In genomic region chr19:17248011-17248776, GRCh38 we compare ENCODE assay signal across 9 cellular contexts. TPM values are rescaled to one million over a fixed set of nuclear protein-coding genes. Genes with fewer than 3 reads are reported as not detected.
DNase-seq lines count a peak whose midpoint lies in the region; ATAC-seq, FAIRE-seq and TF ChIP-seq lines count a peak whose summit lies in the region.
"Had no signal": no experiment of that assay in that cellular context is flagged by ENCODE, and none has a peak within 500 bp of the region (broad histone marks: within the 10 kb centered on the region; RNA-seq: fewer than 3 reads in every experiment).

No MANE protein-coding gene starts in this region.

- peak overlapping the region; percentile 79; the same call in 1 of the 2 replicates for H2AK5ac ChIP-seq in H1 (ENCODE audit: low read depth, low read length)

- peaks cover 0 to 25% (median 20%) of the 10 kb centered on the region in 4 experiments; a peak in 6 of 7 replicates for H3K4me1 ChIP-seq in H1 (replicated peaks in 1 of 4; ENCODE audit: control insufficient read depth in 3 of 4, insufficient read depth in 4 of 4, low read length in 3 of 4)

- H3K27ac ChIP-seq in H1 (ENCODE audit: low read depth, low read length), result peak overlapping the region; percentile 75

- TF ChIP-seq POLR2A in H1 (IDR thresholded peaks at IDR 0.05; ENCODE audit: control extremely low read depth in 1 of 2, low read depth in 2 of 2, low read length in 2 of 2), result peak in 1 of 2 experiments; percentile 67; a peak in 2 of 3 replicates

- peak overlapping the region; percentile 67 for H3K56ac ChIP-seq in H1 (replicated peaks; ENCODE audit: insufficient read length, low read depth, low read length)

- H3K36me3 ChIP-seq in H1 (ENCODE audit: control insufficient read depth in 2 of 4, insufficient read depth in 4 of 4, low read length in 3 of 4), result no peaks in the 10 kb centered on the region

- H3K18ac ChIP-seq in H1 (ENCODE audit: extremely low read depth, low read length), result peak overlapping the region; percentile 65

- H3K27ac Mint-ChIP-seq in stimulated activated memory B cell treated with anti-CD40 and anti-IgM and Interleukin-4, amounts not matched to agents 10 μg/mL and 1 μg/mL and 100 μg/mL, for 72 hours, result no peak overlapping the region

- no peaks in the 10 kb centered on the region for H3K36me3 Mint-ChIP-seq in stimulated activated memory B cell treated with anti-CD40 and anti-IgM and Interleukin-4, amounts not matched to agents 10 μg/mL and 1 μg/mL and 100 μg/mL, for 72 hours

- TF ChIP-seq EP300 in H1 (IDR thresholded peaks at IDR 0.05; ENCODE audit: borderline replicate concordance in 1 of 2, low read depth in 2 of 2, low read length in 2 of 2), result no peak

- H3K27me3 Mint-ChIP-seq in stimulated activated memory B cell treated with anti-CD40 and anti-IgM and Interleukin-4, amounts not matched to agents 10 μg/mL and 1 μg/mL and 100 μg/mL, for 72 hours, result no peaks in the 10 kb centered on the region
- H3K27me3 Mint-ChIP-seq: central memory CD8-positive, alpha-beta T cell had no signal

- H4K5ac ChIP-seq in H1 (ENCODE audit: insufficient read length, low read depth, low read length), result peak overlapping the region; percentile 47

- peaks cover 12 to 21% of the 10 kb centered on the region in 2 experiments; a peak in 3 of 4 replicates for H3K79me2 ChIP-seq in H1 (ENCODE audit: control insufficient read depth in 1 of 2, insufficient read depth in 2 of 2, low read length in 2 of 2)

- no peak for ATAC-seq in stimulated activated memory B cell treated with anti-CD40 and anti-IgM and Interleukin-4, amounts not matched to agents 10 μg/mL and 1 μg/mL and 100 μg/mL, for 72 hours
- ATAC-seq: GM12878 had no signal

- CTCF ChIA-PET in H1 (lab: Charles Lee; ENCODE audit: partially characterized antibody), result interaction anchor here (0.8 to 4.3 kb wide), 7 partner anchors 12 to 61 kb away, joined by 3 to 35 read pairs (median 8); partner anchors contain the start of gene DDA1

- peak overlapping the region; percentile 66; the same call in 1 of the 2 replicates for H2BK15ac ChIP-seq in H1 (ENCODE audit: low read length)

- H2BK5ac ChIP-seq in H1 (ENCODE audit: low read depth, low read length), result peak overlapping the region; percentile 91

- 39% methylated on average over 21 of the region's 21 CpGs; no CpG with 5 or more reads in 1 of the 2 experiments for WGBS in H1 (ENCODE audit: extremely low coverage in 1 of 2, insufficient coverage in 1 of 2, insufficient read length in 1 of 2, insufficient replicate concordance in 2 of 2, low coverage in 1 of 2, low lambda C conversion rate in 2 of 2, missing lambda C conversion rate in 1 of 2), 2 experiments

- H3K14ac ChIP-seq in H1 (ENCODE audit: insufficient read length), result peak overlapping the region; percentile 35

- POLR2A ChIA-PET in H1 (lab: Charles Lee; ENCODE audit: partially characterized antibody), result interaction anchor here (0.7 to 4.2 kb wide), 17 partner anchors 9 to 172 kb away, joined by 3 to 44 read pairs (median 5); partner anchors contain the start of genes BABAM1, DDA1, MYO9B and USE1

- H2BK120ac ChIP-seq in H1 (replicated peaks; ENCODE audit: low read depth, low read length), result peak overlapping the region; percentile 75

- peaks cover 2% of the 10 kb centered on the region; the same call in 1 of the 2 replicates for H3K23me2 ChIP-seq in H1 (ENCODE audit: low read depth, low read length)

- no peaks in the 10 kb centered on the region for H3K27me3 ChIP-seq in H1 (replicated peaks in 1 of 4; ENCODE audit: control insufficient read depth in 3 of 4, extremely low read depth in 1 of 4, insufficient read depth in 3 of 4, low read length in 3 of 4)

- H3K4ac ChIP-seq in H1 (replicated peaks; ENCODE audit: insufficient read length, low read depth, low read length), result peak overlapping the region; percentile 0

- peak; percentile 20 for DNase-seq in NCI-H2171 treated with DMSO at 0.1 percent for 48 hours (lab: John Stamatoyannopoulos, UW)
- no peak for DNase-seq in NCI-H2171 (lab: John Stamatoyannopoulos, UW)
- DNase-seq in H1 (ENCODE audit: low read depth in 1 of 2, low spot score in 2 of 2), result peak in 1 of 2 experiments; percentile 79
- no peak for DNase-seq in GM03348 (ENCODE audit: low spot score)
- DNase-seq in NK-92 treated with Interleukin-12 subunit alpha and Interleukin-12 subunit beta, amount 100 ng/mL, for 24 hours (lab: John Stamatoyannopoulos, UW), result no peak
- DNase-seq: KG1 had no signal

- H3K4me3 Mint-ChIP-seq in stimulated activated memory B cell treated with anti-CD40 and anti-IgM and Interleukin-4, amounts not matched to agents 10 μg/mL and 1 μg/mL and 100 μg/mL, for 72 hours, result peak overlapping the region; percentile 24

- peak overlapping the region in 2 of 4 experiments; percentile 3 to 78; a peak in 5 of 8 replicates for H3K4me3 ChIP-seq in H1 (ENCODE audit: extremely low read depth in 1 of 4, insufficient read depth in 2 of 4, low read depth in 3 of 4, low read length in 4 of 4)
- H3K4me3 ChIP-seq: GM12878 had no signal

- no peak for TF ChIP-seq RAD21 in H1 (IDR thresholded peaks at IDR 0.05 in 1 of 2, conservative IDR thresholded peaks at IDR 0.05 in 1 of 2; ENCODE audit: low read depth in 2 of 2, low read length in 2 of 2)

- H2BK12ac ChIP-seq in H1 (ENCODE audit: low read depth, low read length), result peak overlapping the region; percentile 3; the same call in 1 of the 2 replicates

- no peaks in the 10 kb centered on the region for H3K9me3 Mint-ChIP-seq in stimulated activated memory B cell treated with anti-CD40 and anti-IgM and Interleukin-4, amounts not matched to agents 10 μg/mL and 1 μg/mL and 100 μg/mL, for 72 hours
- H3K9me3 Mint-ChIP-seq: central memory CD8-positive, alpha-beta T cell had no signal

- peak overlapping the region; percentile 59 for H4K91ac ChIP-seq in H1 (replicated peaks; ENCODE audit: insufficient read length, low read length)

- no peak overlapping the region for H2AFZ ChIP-seq in H1 (ENCODE audit: low read length)

- H3K23ac ChIP-seq in H1 (ENCODE audit: insufficient read length), result no peak overlapping the region

- peaks cover 2% of the 10 kb centered on the region for H3K79me1 ChIP-seq in H1 (ENCODE audit: low read depth, low read length)

- peak overlapping the region in 2 of 4 experiments; percentile 48 to 49; a peak in 4 of 7 replicates for H3K9ac ChIP-seq in H1 (replicated peaks in 1 of 4; ENCODE audit: extremely low read depth in 1 of 4, low read depth in 3 of 4, low read length in 3 of 4)

- H3K4me2 ChIP-seq in H1 (ENCODE audit: insufficient read depth in 1 of 2, low read depth in 2 of 2, low read length in 2 of 2), result peak overlapping the region; percentile 64 to 94

- peaks cover 30% of the 10 kb centered on the region for H3K4me1 Mint-ChIP-seq in stimulated activated memory B cell treated with anti-CD40 and anti-IgM and Interleukin-4, amounts not matched to agents 10 μg/mL and 1 μg/mL and 100 μg/mL, for 72 hours

- peak overlapping the region; percentile 69; the same call in 1 of the 2 replicates for H4K8ac ChIP-seq in H1 (ENCODE audit: extremely low read depth, insufficient read depth, low read length)

- TF ChIP-seq CTCF in H1 (IDR thresholded peaks at IDR 0.05; ENCODE audit: control extremely low read depth in 1 of 3, insufficient read depth in 1 of 3, low read depth in 1 of 3, low read length in 3 of 3), result no peak

- H4K20me1 ChIP-seq in H1 (replicated peaks in 1 of 2; ENCODE audit: control insufficient read depth in 1 of 2, insufficient read depth in 2 of 2, low read length in 2 of 2), result peaks cover 0 to 1% of the 10 kb centered on the region in 2 experiments

- peak; percentile 97 for FAIRE-seq in H1 (lab: Jason Lieb, UNC)

- H2BK20ac ChIP-seq in H1 (ENCODE audit: low read length), result peak overlapping the region; percentile 88

- no peaks in the 10 kb centered on the region for H3K9me3 ChIP-seq in H1 (ENCODE audit: insufficient read depth in 2 of 2, low read depth in 1 of 2, low read length in 1 of 2)

RNA-seq across cellular contexts. Expression of gene NR2F6, which starts 2.5 kb away (rescaled TPM):
- total RNA-seq in H1 (2021; fragmentation: NEBNext Ultra II Directional; extraction: Animal tissue kit (Norgen Biotek cat#: 25700)), result 114 and 121 TPM in 2 replicates
- polyA plus RNA-seq in H1 (2011; rRNA removed), result 99.7 and 147 TPM in 2 replicates
- polyA plus RNA-seq in H1 (2011; cell fraction: cytosol; rRNA removed), result 99.1 TPM
- 109 TPM for polyA plus RNA-seq in H1 (2011; cell fraction: nucleus; rRNA removed)
- polyA plus RNA-seq in H1 (2012, experiment 1 of 2), result 37.1 to 70.0 TPM (median 67.4 TPM) in 4 replicates
- polyA plus RNA-seq in H1 (2012, experiment 2 of 2), result 49.4 TPM
- 80.9 TPM for polyA plus RNA-seq in H1 (2013, experiment 1 of 2)
- polyA plus RNA-seq in H1 (2013, experiment 2 of 2), result 80.6 TPM
- 13.6 and 23.1 TPM in 2 replicates for polyA minus RNA-seq in H1 (2011; rRNA and poly(A)+ RNA removed)
- 72.8 TPM for polyA minus RNA-seq in H1 (2011; cell fraction: cytosol; rRNA and poly(A)+ RNA removed)
- 43.6 TPM for polyA minus RNA-seq in H1 (2011; cell fraction: nucleus; rRNA and poly(A)+ RNA removed)

RNA-seq across cellular contexts. Expression of gene USHBP1, which starts 16.4 kb away (rescaled TPM):
- 6.5 and 7.5 TPM in 2 replicates for total RNA-seq in H1 (2021; fragmentation: NEBNext Ultra II Directional; extraction: Animal tissue kit (Norgen Biotek cat#: 25700))
- 5.0 and 5.7 TPM in 2 replicates for polyA plus RNA-seq in H1 (2011; rRNA removed)
- 7.1 TPM for polyA plus RNA-seq in H1 (2011; cell fraction: cytosol; rRNA removed)
- 20.9 TPM for polyA plus RNA-seq in H1 (2011; cell fraction: nucleus; rRNA removed)
- polyA plus RNA-seq in H1 (2012, experiment 1 of 2), result 3.0 to 7.7 TPM (median 6.3 TPM) in 4 replicates
- 4.8 TPM for polyA plus RNA-seq in H1 (2012, experiment 2 of 2)
- 4.7 TPM for polyA plus RNA-seq in H1 (2013, experiment 1 of 2)
- polyA plus RNA-seq in H1 (2013, experiment 2 of 2), result 3.2 TPM
- 3.2 and 4.3 TPM in 2 replicates for polyA minus RNA-seq in H1 (2011; rRNA and poly(A)+ RNA removed)
- 2.9 TPM for polyA minus RNA-seq in H1 (2011; cell fraction: cytosol; rRNA and poly(A)+ RNA removed)
- polyA minus RNA-seq in H1 (2011; cell fraction: nucleus; rRNA and poly(A)+ RNA removed), result 6.2 TPM

RNA-seq across cellular contexts. Expression of gene BABAM1, which starts 19.0 kb away (rescaled TPM):
- 127 and 134 TPM in 2 replicates for total RNA-seq in H1 (2021; fragmentation: NEBNext Ultra II Directional; extraction: Animal tissue kit (Norgen Biotek cat#: 25700))
- 133 and 153 TPM in 2 replicates for polyA plus RNA-seq in H1 (2011; rRNA removed)
- 175 TPM for polyA plus RNA-seq in H1 (2011; cell fraction: cytosol; rRNA removed)
- 164 TPM for polyA plus RNA-seq in H1 (2011; cell fraction: nucleus; rRNA removed)
- polyA plus RNA-seq in H1 (2012, experiment 1 of 2), result 122 to 160 TPM (median 149 TPM) in 4 replicates
- polyA plus RNA-seq in H1 (2012, experiment 2 of 2), result 178 TPM
- polyA plus RNA-seq in H1 (2013, experiment 1 of 2), result 122 TPM
- polyA plus RNA-seq in H1 (2013, experiment 2 of 2), result 117 TPM
- 47.9 and 65.4 TPM in 2 replicates for polyA minus RNA-seq in H1 (2011; rRNA and poly(A)+ RNA removed)
- polyA minus RNA-seq in H1 (2011; cell fraction: cytosol; rRNA and poly(A)+ RNA removed), result 44.4 TPM
- 31.5 TPM for polyA minus RNA-seq in H1 (2011; cell fraction: nucleus; rRNA and poly(A)+ RNA removed)

RNA-seq across cellular contexts. Expression of gene OCEL1, which starts 22.2 kb away (rescaled TPM):
- 32.1 and 32.6 TPM in 2 replicates for total RNA-seq in H1 (2021; fragmentation: NEBNext Ultra II Directional; extraction: Animal tissue kit (Norgen Biotek cat#: 25700))
- 13.3 and 20.2 TPM in 2 replicates for polyA plus RNA-seq in H1 (2011; rRNA removed)
- polyA plus RNA-seq in H1 (2011; cell fraction: cytosol; rRNA removed), result 16.3 TPM
- polyA plus RNA-seq in H1 (2011; cell fraction: nucleus; rRNA removed), result 22.8 TPM
- 19.9 to 30.6 TPM (median 26.6 TPM) in 4 replicates for polyA plus RNA-seq in H1 (2012, experiment 1 of 2)
- polyA plus RNA-seq in H1 (2012, experiment 2 of 2), result 97.2 TPM
- polyA plus RNA-seq in H1 (2013, experiment 1 of 2), result 47.9 TPM
- 47.4 TPM for polyA plus RNA-seq in H1 (2013, experiment 2 of 2)
- polyA minus RNA-seq in H1 (2011; rRNA and poly(A)+ RNA removed), result 3.2 and 5.0 TPM in 2 replicates
- polyA minus RNA-seq in H1 (2011; cell fraction: cytosol; rRNA and poly(A)+ RNA removed), result 10.0 TPM
- 10.5 TPM for polyA minus RNA-seq in H1 (2011; cell fraction: nucleus; rRNA and poly(A)+ RNA removed)

RNA-seq across cellular contexts. Expression of gene USE1, which starts 33.0 kb away (rescaled TPM):
- total RNA-seq in H1 (2021; fragmentation: NEBNext Ultra II Directional; extraction: Animal tissue kit (Norgen Biotek cat#: 25700)), result 8.7 and 11.8 TPM in 2 replicates
- polyA plus RNA-seq in H1 (2011; rRNA removed), result 13.9 and 16.6 TPM in 2 replicates
- 19.7 TPM for polyA plus RNA-seq in H1 (2011; cell fraction: cytosol; rRNA removed)
- polyA plus RNA-seq in H1 (2011; cell fraction: nucleus; rRNA removed), result 16.0 TPM
- 10.9 to 16.2 TPM (median 13.0 TPM) in 4 replicates for polyA plus RNA-seq in H1 (2012, experiment 1 of 2)
- polyA plus RNA-seq in H1 (2012, experiment 2 of 2), result 11.7 TPM
- 10.2 TPM for polyA plus RNA-seq in H1 (2013, experiment 1 of 2)
- polyA plus RNA-seq in H1 (2013, experiment 2 of 2), result 7.4 TPM
- polyA minus RNA-seq in H1 (2011; rRNA and poly(A)+ RNA removed), result 8.4 and 9.5 TPM in 2 replicates
- polyA minus RNA-seq in H1 (2011; cell fraction: cytosol; rRNA and poly(A)+ RNA removed), result 6.9 TPM
- 9.6 TPM for polyA minus RNA-seq in H1 (2011; cell fraction: nucleus; rRNA and poly(A)+ RNA removed)
